Comparison of ENCODE assay signal across 1 cellular context in the genomic region with DNA sequence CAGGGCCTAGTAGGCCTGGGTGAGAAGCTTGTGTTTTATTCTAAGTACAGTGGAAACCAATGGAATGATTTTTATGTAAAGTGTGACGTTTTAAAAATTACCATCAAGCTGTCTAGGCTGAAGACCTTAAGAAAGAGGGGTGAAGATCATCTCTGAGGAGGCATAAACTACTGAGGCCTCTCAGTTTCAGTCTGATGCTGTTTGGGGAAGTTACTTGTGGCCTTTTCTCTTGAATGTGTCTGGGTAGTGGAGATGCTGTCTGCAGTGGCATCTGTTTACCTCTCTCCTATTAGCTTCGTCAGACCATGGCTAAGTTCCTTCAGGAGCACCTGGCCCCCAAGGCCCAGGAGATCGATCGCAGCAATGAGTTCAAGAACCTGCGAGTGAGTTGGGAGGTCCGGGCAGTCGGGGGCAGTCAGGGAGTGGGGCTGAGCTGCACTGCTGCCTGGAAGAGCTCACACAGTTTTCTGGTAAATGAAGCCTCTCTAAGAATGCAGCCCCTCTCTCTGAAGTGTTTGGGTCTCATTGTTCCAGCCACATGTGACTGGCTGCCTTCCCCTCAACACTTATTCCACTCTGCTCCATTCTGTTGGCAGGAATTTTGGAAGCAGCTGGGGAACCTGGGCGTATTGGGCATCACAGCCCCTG.
TF ChIP-seq lines count a peak whose summit lies in the region.

No MANE protein-coding gene starts in this region.

TF ChIP-seq in HepG2, 621 proteins besides CTCF, POLR2A, EP300 and RAD21:
- no peak for TF ChIP-seq NRL (CRISPR knock-in tag; IDR thresholded peaks at IDR 0.05; ENCODE audit: borderline replicate concordance)
- TF ChIP-seq TEAD3 (CRISPR knock-in tag; optimal IDR thresholded peaks at IDR 0.05; ENCODE audit: borderline replicate concordance) = no peak
- TF ChIP-seq ZBTB3 (CRISPR knock-in tag; IDR thresholded peaks at IDR 0.05; ENCODE audit: borderline replicate concordance, low read depth) = no peak
- no peak for TF ChIP-seq RFX5 (IDR thresholded peaks at IDR 0.05; ENCODE audit: low read depth, low read length)
- TF ChIP-seq ATF7-NPFF (CRISPR knock-in tag; IDR thresholded peaks at IDR 0.05; ENCODE audit: low read depth) = no peak
- TF ChIP-seq, protein P1, sequence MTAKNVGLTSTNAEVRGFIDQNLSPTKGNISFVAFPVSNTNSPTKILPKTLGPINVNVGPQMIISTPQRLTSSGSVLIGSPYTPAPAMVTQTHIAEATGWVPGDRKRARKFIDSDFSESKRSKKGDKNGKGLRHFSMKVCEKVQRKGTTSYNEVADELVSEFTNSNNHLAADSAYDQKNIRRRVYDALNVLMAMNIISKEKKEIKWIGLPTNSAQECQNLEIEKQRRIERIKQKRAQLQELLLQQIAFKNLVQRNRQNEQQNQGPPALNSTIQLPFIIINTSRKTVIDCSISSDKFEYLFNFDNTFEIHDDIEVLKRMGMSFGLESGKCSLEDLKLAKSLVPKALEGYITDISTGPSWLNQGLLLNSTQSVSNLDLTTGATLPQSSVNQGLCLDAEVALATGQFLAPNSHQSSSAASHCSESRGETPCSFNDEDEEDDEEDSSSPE (CRISPR knock-in tag; IDR thresholded peaks at IDR 0.05) = no peak
- no peak for TF ChIP-seq ZKSCAN5 (CRISPR knock-in tag; IDR thresholded peaks at IDR 0.05)
- TF ChIP-seq ZNF282 (IDR thresholded peaks at IDR 0.05; ENCODE audit: partially characterized antibody) = no peak
- TF ChIP-seq ZNF782 (CRISPR knock-in tag; IDR thresholded peaks at IDR 0.05; ENCODE audit: borderline replicate concordance) = no peak
- TF ChIP-seq ARHGAP35 (CRISPR knock-in tag; IDR thresholded peaks at IDR 0.05; ENCODE audit: borderline replicate concordance) = no peak
- no peak for TF ChIP-seq STAT6 (CRISPR knock-in tag; IDR thresholded peaks at IDR 0.05; ENCODE audit: borderline replicate concordance)
